ENCODE assay signal across 8 cellular contexts in genomic region chr5:91281409-91281808, GRCh38.
DNase-seq lines count a peak whose midpoint lies in the region; ATAC-seq and TF ChIP-seq lines count a peak whose summit lies in the region.

No MANE protein-coding gene starts in this region.

- no peak overlapping the region for H3K4me3 ChIP-seq in AG09309 (ENCODE audit: control insufficient read depth, low read depth, low read length)
- peak overlapping the region in 1 of 2 donors; percentile 75 for H3K4me3 ChIP-seq in muscle layer of duodenum (ENCODE audit: low read depth in 1 of 2, low read length in 2 of 2)

- H3K27ac Mint-ChIP-seq in HFFc6, result peak overlapping the region; percentile 99
- H3K27ac Mint-ChIP-seq in MCF 10A (ENCODE audit: low read depth, unreplicated experiment), result peak overlapping the region; percentile 98

- CTCF ChIA-PET in MCF 10A (lab: Yijun Ruan, JAX), result interaction anchor here (0.8 to 1.9 kb wide), 8 partner anchors 10 to 416 kb away, joined by 3 to 7 read pairs (median 4); no protein-coding TSS in a partner anchor

- H3K4me1 Mint-ChIP-seq in HFFc6 (ENCODE audit: low read depth), result peaks cover 62% of the 10 kb centered on the region
- peaks cover 19% of the 10 kb centered on the region for H3K4me1 Mint-ChIP-seq in MCF 10A (ENCODE audit: insufficient read depth, unreplicated experiment)

- H3K9me3 Mint-ChIP-seq in HFFc6, result no peaks in the 10 kb centered on the region
- H3K9me3 Mint-ChIP-seq in MCF 10A (ENCODE audit: unreplicated experiment), result peaks cover 9% of the 10 kb centered on the region

- no peak for ATAC-seq in GM21526 (IDR thresholded peaks at IDR 0.05; ENCODE audit: low FRiP score, unreplicated experiment)

- H3K4me3 Mint-ChIP-seq in HFFc6 (peak overlapping the region; percentile 91), MCF 10A (ENCODE audit: unreplicated experiment) (peak overlapping the region; percentile 86)

- H3K4me1 ChIP-seq in muscle layer of duodenum (ENCODE audit: control insufficient read depth in 1 of 2, insufficient read depth in 2 of 2, low read length in 2 of 2), result peaks cover 8 to 10% of the 10 kb centered on the region in 2 donors

- peak overlapping the region; percentile 97 for H3K27ac ChIP-seq in muscle layer of duodenum (ENCODE audit: low read length)

- H3K27me3 ChIP-seq in muscle layer of duodenum (ENCODE audit: low read depth, low read length), result no peaks in the 10 kb centered on the region

- TF ChIP-seq CTCF in AG09309 (IDR thresholded peaks at IDR 0.05; ENCODE audit: control insufficient read depth, insufficient read depth, low read depth, low read length, missing control alignments), result no peak
- TF ChIP-seq CTCF in HFFc6 (IDR thresholded peaks at IDR 0.05), result no peak
- TF ChIP-seq CTCF in MCF 10A (IDR thresholded peaks at IDR 0.05; ENCODE audit: unreplicated experiment), result no peak

- POLR2A ChIA-PET in MCF 10A (lab: Yijun Ruan, JAX), result interaction anchor here (0.9 to 7.1 kb wide), 25 partner anchors 14 to 409 kb away, joined by 3 to 105 read pairs (median 7); partner anchors contain the start of gene ARRDC3

- H3K27me3 Mint-ChIP-seq in HFFc6 (ENCODE audit: insufficient read depth) (no peaks in the 10 kb centered on the region), MCF 10A (ENCODE audit: insufficient read depth, unreplicated experiment) (no peaks in the 10 kb centered on the region)

- intact Hi-C loops in MCF 10A (cut with micrococcal nuclease), result no loop called here

- DNase-seq in AG09309 (ENCODE audit: low read depth) (peak; percentile 95), HFFc6 (peak; percentile 85), MCF 10A (ENCODE audit: unreplicated experiment) (peak; percentile 59), cerebellar nuclear complex (lab: John Stamatoyannopoulos, UW) (no peak), HT-29 (ENCODE audit: low spot score) (no peak)
- no peak for DNase-seq in central memory CD4-positive, alpha-beta T cell

- H3K36me3 ChIP-seq in muscle layer of duodenum (ENCODE audit: control insufficient read depth in 1 of 2, insufficient read depth in 2 of 2, low read length in 2 of 2), result peaks cover 0 to 10% of the 10 kb centered on the region in 2 donors

- BruUV-seq in MCF 10A (replicated peaks; lab: Mats Ljungman, UMichigan), result no TSS peak

- H3K36me3 Mint-ChIP-seq in HFFc6 (ENCODE audit: low read depth), result peaks cover 4% of the 10 kb centered on the region; the same call in 1 of the 2 replicates
- no peaks in the 10 kb centered on the region for H3K36me3 Mint-ChIP-seq in MCF 10A (ENCODE audit: insufficient read depth, unreplicated experiment)

- no peaks in the 10 kb centered on the region for H3K9me3 ChIP-seq in muscle layer of duodenum (ENCODE audit: control insufficient read depth in 1 of 2, low read length in 2 of 2)

Comparison
In these comparisons a context has a peak if more than half of its experiments do, and no peak if none do; other contexts are left out.
1. DNase-seq: peak in AG09309 (single experiment), HFFc6 (single experiment) and MCF 10A (single experiment); none in cerebellar nuclear complex (0 of 2), central memory CD4-positive, alpha-beta T cell (single experiment) and HT-29 (single experiment).